Comparison of ENCODE assay signal across 1 cellular context in the genomic region with DNA sequence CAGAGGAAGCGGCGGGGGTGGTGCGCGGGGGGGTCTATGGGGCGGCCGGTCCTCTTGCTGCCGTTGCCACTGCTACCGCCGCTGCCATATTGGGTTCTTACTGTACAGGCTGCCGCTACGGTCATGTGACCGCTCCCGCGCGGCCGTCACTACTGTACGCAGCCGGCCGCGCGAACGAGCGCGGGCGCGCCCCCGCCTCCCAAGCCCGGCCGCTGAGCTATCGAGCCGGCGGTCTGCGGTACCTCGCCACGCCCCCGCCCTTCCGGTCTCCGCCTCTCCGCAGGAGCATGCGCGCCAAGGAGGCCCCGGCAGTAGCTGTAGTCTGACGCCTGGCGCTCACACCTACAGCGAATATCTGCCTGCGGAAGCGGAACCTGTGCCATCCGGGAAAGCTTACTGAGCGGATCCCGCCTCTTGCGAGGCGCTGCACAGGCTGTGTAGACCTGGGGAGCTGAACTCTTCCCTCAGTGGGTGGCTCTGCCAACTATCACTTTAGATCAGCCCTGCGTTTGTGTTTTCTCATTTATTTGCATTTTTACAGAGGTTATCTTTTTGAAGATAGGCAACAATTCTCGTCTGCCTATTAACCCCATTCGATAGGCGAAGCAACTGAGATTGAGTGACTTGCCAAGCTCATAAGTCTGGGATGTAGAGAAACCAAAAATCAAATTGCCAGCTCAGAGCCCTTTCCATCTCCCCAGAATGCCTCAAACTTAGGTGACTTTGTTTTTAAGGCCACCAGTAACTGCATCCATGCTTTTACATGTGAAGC.
TF ChIP-seq lines count a peak whose summit lies in the region.

Gene ASXL2 (minus strand): TSS at position 127 of the 772 bp plus-strand sequence. CDS start 265 bp downstream, outside the sequence.

TF ChIP-seq in K562, 482 proteins besides CTCF, POLR2A, EP300 and RAD21 (continued from another document and continues in another):
- TF ChIP-seq, protein P1, sequence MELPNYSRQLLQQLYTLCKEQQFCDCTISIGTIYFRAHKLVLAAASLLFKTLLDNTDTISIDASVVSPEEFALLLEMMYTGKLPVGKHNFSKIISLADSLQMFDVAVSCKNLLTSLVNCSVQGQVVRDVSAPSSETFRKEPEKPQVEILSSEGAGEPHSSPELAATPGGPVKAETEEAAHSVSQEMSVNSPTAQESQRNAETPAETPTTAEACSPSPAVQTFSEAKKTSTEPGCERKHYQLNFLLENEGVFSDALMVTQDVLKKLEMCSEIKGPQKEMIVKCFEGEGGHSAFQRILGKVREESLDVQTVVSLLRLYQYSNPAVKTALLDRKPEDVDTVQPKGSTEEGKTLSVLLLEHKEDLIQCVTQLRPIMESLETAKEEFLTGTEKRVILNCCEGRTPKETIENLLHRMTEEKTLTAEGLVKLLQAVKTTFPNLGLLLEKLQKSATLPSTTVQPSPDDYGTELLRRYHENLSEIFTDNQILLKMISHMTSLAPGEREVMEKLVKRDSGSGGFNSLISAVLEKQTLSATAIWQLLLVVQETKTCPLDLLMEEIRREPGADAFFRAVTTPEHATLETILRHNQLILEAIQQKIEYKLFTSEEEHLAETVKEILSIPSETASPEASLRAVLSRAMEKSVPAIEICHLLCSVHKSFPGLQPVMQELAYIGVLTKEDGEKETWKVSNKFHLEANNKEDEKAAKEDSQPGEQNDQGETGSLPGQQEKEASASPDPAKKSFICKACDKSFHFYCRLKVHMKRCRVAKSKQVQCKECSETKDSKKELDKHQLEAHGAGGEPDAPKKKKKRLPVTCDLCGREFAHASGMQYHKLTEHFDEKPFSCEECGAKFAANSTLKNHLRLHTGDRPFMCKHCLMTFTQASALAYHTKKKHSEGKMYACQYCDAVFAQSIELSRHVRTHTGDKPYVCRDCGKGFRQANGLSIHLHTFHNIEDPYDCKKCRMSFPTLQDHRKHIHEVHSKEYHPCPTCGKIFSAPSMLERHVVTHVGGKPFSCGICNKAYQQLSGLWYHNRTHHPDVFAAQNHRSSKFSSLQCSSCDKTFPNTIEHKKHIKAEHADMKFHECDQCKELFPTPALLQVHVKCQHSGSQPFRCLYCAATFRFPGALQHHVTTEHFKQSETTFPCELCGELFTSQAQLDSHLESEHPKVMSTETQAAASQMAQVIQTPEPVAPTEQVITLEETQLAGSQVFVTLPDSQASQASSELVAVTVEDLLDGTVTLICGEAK (IDR thresholded peaks at IDR 0.05) = peak; percentile 86
- TF ChIP-seq, protein P1 (CRISPR knock-in tag; IDR thresholded peaks at IDR 0.05) = no peak
- peak; percentile 79; the same call in 1 of the 2 replicates for TF ChIP-seq ZNF589 (CRISPR knock-in tag; IDR thresholded peaks at IDR 0.05; ENCODE audit: low read depth)
- TF ChIP-seq PHF20 (IDR thresholded peaks at IDR 0.05; ENCODE audit: partially characterized antibody) = peak; percentile 47
- TF ChIP-seq ZBTB17 (CRISPR knock-in tag; IDR thresholded peaks at IDR 0.05) = no peak
- no peak for TF ChIP-seq FOS (IDR thresholded peaks at IDR 0.05; ENCODE audit: extremely low read depth, insufficient read length)
- TF ChIP-seq SIN3B (IDR thresholded peaks at IDR 0.05; ENCODE audit: low read depth) = 0 out of 2 replicates have a peak, but pooled peaks have one; percentile 15
- TF ChIP-seq RBM39 (optimal IDR thresholded peaks at IDR 0.05; ENCODE audit: low read depth, low read length) = no peak
- TF ChIP-seq ZNF77 (CRISPR knock-in tag; IDR thresholded peaks at IDR 0.05) = no peak
- TF ChIP-seq ZNF175 (CRISPR knock-in tag; IDR thresholded peaks at IDR 0.05; ENCODE audit: low read depth) = peak; percentile 42; the same call in 1 of the 2 replicates
- peak; percentile 87 for TF ChIP-seq MEIS2 (IDR thresholded peaks at IDR 0.05; ENCODE audit: partially characterized antibody)
- TF ChIP-seq SETDB1 (IDR thresholded peaks at IDR 0.05; ENCODE audit: low read length) = peak; percentile 94
- peak; percentile 60 for TF ChIP-seq SMAD1 (IDR thresholded peaks at IDR 0.05; ENCODE audit: low read depth, low read length, partially characterized antibody)
- no peak for TF ChIP-seq ILF3 (IDR thresholded peaks at IDR 0.05; ENCODE audit: borderline replicate concordance)
- peak in 1 of 2 experiments; percentile 65; a peak in 1 of 4 replicates for TF ChIP-seq KDM4B (IDR thresholded peaks at IDR 0.05; ENCODE audit: borderline replicate concordance in 2 of 2, low read depth in 1 of 2)
- no peak for TF ChIP-seq ZNF583 (CRISPR knock-in tag; IDR thresholded peaks at IDR 0.05)
- TF ChIP-seq ZNF436 (CRISPR knock-in tag; IDR thresholded peaks at IDR 0.05) = no peak
- peak; percentile 91 for TF ChIP-seq CCNT2 (IDR thresholded peaks at IDR 0.05; ENCODE audit: borderline replicate concordance, extremely low read depth, insufficient read length, low read depth, low read length)
- no peak for TF ChIP-seq ZNF41 (CRISPR knock-in tag; conservative IDR thresholded peaks at IDR 0.05)
- TF ChIP-seq PTTG1 (tag; IDR thresholded peaks at IDR 0.05; ENCODE audit: low read depth) = no peak
- TF ChIP-seq, protein P2, sequence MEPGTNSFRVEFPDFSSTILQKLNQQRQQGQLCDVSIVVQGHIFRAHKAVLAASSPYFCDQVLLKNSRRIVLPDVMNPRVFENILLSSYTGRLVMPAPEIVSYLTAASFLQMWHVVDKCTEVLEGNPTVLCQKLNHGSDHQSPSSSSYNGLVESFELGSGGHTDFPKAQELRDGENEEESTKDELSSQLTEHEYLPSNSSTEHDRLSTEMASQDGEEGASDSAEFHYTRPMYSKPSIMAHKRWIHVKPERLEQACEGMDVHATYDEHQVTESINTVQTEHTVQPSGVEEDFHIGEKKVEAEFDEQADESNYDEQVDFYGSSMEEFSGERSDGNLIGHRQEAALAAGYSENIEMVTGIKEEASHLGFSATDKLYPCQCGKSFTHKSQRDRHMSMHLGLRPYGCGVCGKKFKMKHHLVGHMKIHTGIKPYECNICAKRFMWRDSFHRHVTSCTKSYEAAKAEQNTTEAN (CRISPR knock-in tag; IDR thresholded peaks at IDR 0.05) = no peak
- no peak for TF ChIP-seq SAP30 (IDR thresholded peaks at IDR 0.05; ENCODE audit: borderline replicate concordance, insufficient read depth, low read depth, low read length, poor library complexity, severe bottlenecking)
- TF ChIP-seq BRD9 (IDR thresholded peaks at IDR 0.05; ENCODE audit: low read depth, partially characterized antibody) = no peak
- no peak for TF ChIP-seq BRCA1 (IDR thresholded peaks at IDR 0.05)
- no peak for TF ChIP-seq BRCA1 (CRISPR knock-in tag; IDR thresholded peaks at IDR 0.05)
- TF ChIP-seq ZNF12 (CRISPR knock-in tag; IDR thresholded peaks at IDR 0.05) = no peak
- peak; percentile 66 for TF ChIP-seq E2F1 (CRISPR knock-in tag; IDR thresholded peaks at IDR 0.05)
- TF ChIP-seq CREB3 (tag; conservative IDR thresholded peaks at IDR 0.05; ENCODE audit: low read depth) = peak; percentile 53; the same call in 1 of the 2 replicates
- TF ChIP-seq, protein P3, sequence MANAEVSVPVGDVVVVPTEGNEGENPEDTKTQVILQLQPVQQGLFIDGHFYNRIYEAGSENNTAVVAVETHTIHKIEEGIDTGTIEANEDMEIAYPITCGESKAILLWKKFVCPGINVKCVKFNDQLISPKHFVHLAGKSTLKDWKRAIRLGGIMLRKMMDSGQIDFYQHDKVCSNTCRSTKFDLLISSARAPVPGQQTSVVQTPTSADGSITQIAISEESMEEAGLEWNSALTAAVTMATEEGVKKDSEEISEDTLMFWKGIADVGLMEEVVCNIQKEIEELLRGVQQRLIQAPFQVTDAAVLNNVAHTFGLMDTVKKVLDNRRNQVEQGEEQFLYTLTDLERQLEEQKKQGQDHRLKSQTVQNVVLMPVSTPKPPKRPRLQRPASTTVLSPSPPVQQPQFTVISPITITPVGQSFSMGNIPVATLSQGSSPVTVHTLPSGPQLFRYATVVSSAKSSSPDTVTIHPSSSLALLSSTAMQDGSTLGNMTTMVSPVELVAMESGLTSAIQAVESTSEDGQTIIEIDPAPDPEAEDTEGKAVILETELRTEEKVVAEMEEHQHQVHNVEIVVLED (CRISPR knock-in tag; IDR thresholded peaks at IDR 0.05) = peak; percentile 92
- peak; percentile 85 for TF ChIP-seq EHMT2 (IDR thresholded peaks at IDR 0.05)
- TF ChIP-seq HDGF (IDR thresholded peaks at IDR 0.05) = no peak
- TF ChIP-seq EP400 (IDR thresholded peaks at IDR 0.05) = no peak
- TF ChIP-seq NR2F6 (CRISPR knock-in tag; IDR thresholded peaks at IDR 0.05) = no peak
- no peak for TF ChIP-seq KAT8 (IDR thresholded peaks at IDR 0.05; ENCODE audit: low read depth)
- TF ChIP-seq GATA2 (CRISPR knock-in tag; IDR thresholded peaks at IDR 0.05) = no peak
- TF ChIP-seq GTF2A2 (tag; IDR thresholded peaks at IDR 0.05) = no peak
- TF ChIP-seq PKNOX1 (IDR thresholded peaks at IDR 0.05) = peak; percentile 48; the same call in 1 of the 2 replicates
- TF ChIP-seq THRAP3 (IDR thresholded peaks at IDR 0.05; ENCODE audit: borderline replicate concordance) = no peak
- TF ChIP-seq, protein P4, sequence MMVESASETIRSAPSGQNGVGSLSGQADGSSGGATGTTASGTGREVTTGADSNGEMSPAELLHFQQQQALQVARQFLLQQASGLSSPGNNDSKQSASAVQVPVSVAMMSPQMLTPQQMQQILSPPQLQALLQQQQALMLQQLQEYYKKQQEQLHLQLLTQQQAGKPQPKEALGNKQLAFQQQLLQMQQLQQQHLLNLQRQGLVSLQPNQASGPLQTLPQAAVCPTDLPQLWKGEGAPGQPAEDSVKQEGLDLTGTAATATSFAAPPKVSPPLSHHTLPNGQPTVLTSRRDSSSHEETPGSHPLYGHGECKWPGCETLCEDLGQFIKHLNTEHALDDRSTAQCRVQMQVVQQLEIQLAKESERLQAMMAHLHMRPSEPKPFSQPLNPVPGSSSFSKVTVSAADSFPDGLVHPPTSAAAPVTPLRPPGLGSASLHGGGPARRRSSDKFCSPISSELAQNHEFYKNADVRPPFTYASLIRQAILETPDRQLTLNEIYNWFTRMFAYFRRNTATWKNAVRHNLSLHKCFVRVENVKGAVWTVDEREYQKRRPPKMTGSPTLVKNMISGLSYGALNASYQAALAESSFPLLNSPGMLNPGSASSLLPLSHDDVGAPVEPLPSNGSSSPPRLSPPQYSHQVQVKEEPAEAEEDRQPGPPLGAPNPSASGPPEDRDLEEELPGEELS (CRISPR knock-in tag; IDR thresholded peaks at IDR 0.05; ENCODE audit: borderline replicate concordance) = no peak
- peak in 1 of 2 experiments; percentile 69; a peak in 2 of 4 replicates for TF ChIP-seq ZNF639 (CRISPR knock-in tag; conservative IDR thresholded peaks at IDR 0.05 in 1 of 2, IDR thresholded peaks at IDR 0.05 in 1 of 2)
- no peak for TF ChIP-seq CAMTA2 (CRISPR knock-in tag; conservative IDR thresholded peaks at IDR 0.05)
- TF ChIP-seq SMARCE1 (IDR thresholded peaks at IDR 0.05) = peak; percentile 28; the same call in 1 of the 2 replicates
- no peak for TF ChIP-seq PHF21A (IDR thresholded peaks at IDR 0.05; ENCODE audit: borderline replicate concordance, low read depth)
